ENCODE assay signal across 1 cellular context in genomic region chr11:57364851-57365660, GRCh38.
A peak's percentile ranks its signal among the peaks of the same experiment; 100 is the strongest.
TF ChIP-seq lines count a peak whose summit lies in the region.

No MANE protein-coding gene starts in this region.

TF ChIP-seq in K562, 482 proteins besides CTCF, POLR2A, EP300 and RAD21:
- no peak for TF ChIP-seq NELFE (IDR thresholded peaks at IDR 0.05; ENCODE audit: insufficient read depth, insufficient read length)
- TF ChIP-seq EGR1 (conservative IDR thresholded peaks at IDR 0.05) = 0 out of 2 replicates have a peak, but pooled peaks have one; percentile 16
- TF ChIP-seq ZNF780A (CRISPR knock-in tag; IDR thresholded peaks at IDR 0.05) = no peak
- TF ChIP-seq, protein P1, sequence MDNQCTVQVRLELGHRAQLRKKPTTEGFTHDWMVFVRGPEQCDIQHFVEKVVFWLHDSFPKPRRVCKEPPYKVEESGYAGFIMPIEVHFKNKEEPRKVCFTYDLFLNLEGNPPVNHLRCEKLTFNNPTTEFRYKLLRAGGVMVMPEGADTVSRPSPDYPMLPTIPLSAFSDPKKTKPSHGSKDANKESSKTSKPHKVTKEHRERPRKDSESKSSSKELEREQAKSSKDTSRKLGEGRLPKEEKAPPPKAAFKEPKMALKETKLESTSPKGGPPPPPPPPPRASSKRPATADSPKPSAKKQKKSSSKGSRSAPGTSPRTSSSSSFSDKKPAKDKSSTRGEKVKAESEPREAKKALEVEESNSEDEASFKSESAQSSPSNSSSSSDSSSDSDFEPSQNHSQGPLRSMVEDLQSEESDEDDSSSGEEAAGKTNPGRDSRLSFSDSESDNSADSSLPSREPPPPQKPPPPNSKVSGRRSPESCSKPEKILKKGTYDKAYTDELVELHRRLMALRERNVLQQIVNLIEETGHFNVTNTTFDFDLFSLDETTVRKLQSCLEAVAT (IDR thresholded peaks at IDR 0.05) = no peak
- TF ChIP-seq ZNF583 (CRISPR knock-in tag; IDR thresholded peaks at IDR 0.05) = no peak
- no peak for TF ChIP-seq ELK3 (CRISPR knock-in tag; IDR thresholded peaks at IDR 0.05)
